Comparison of ENCODE assay signal across 18 cellular contexts in the genomic region with DNA sequence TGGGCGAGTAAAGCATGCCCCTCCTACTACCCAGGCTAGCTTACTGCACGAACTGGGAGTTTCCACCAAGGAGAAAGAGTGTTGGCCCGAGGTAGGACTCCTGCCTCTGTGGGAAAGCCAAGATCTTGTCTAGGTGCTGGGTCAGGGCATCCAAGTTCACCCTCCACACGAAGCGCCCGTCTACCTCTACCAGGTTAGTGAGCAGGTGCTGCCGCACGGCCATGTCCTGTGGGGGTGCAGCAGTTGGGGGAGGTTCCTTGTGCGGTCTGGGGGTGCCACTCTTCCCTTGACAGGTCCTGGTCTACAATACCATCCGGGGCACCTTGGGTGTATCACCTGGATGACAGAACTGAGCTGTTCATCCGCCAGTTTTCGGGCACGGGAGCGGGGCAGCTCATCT. TPM values are rescaled to one million over a fixed set of nuclear protein-coding genes. Genes with fewer than 3 reads are reported as not detected.
DNase-seq lines count a peak whose midpoint lies in the region; ATAC-seq and TF ChIP-seq lines count a peak whose summit lies in the region.
"Had no signal": no experiment of that assay in that cellular context is flagged by ENCODE, and none has a peak within 500 bp of the region (broad histone marks: within the 10 kb centered on the region; RNA-seq: fewer than 3 reads in every experiment).

No MANE protein-coding gene starts in this region.

- CTCF ChIA-PET in CD4-positive, alpha-beta T cell (lab: Charles Lee), result no interaction called here

- POLR2A ChIA-PET in CD4-positive, alpha-beta T cell (lab: Charles Lee), result no interaction called here

- ATAC-seq in CD4-positive, alpha-beta T cell (ENCODE audit: poor library complexity), result no peak
- no peak for ATAC-seq in gastrocnemius medialis
- ATAC-seq: foreskin keratinocyte; GM12878; stimulated activated naive CD8-positive, alpha-beta T cell treated with anti-CD3 and anti-CD28 coated beads, Interleukin-15, Interleukin-2, amounts not matched to agents 100 U/mL and 50 U/mL, for 24 hours had no signal

- TF ChIP-seq CTCF in CD4-positive, alpha-beta T cell (IDR thresholded peaks at IDR 0.05), result no peak
- no peak for TF ChIP-seq CTCF in GM13976 (IDR thresholded peaks at IDR 0.05; ENCODE audit: borderline replicate concordance, control extremely low read depth, extremely low read depth, insufficient read depth, missing control alignments)
- no peak for TF ChIP-seq CTCF in brain (conservative IDR thresholded peaks at IDR 0.05)
- no peak for TF ChIP-seq CTCF in nephron (IDR thresholded peaks at IDR 0.05; ENCODE audit: unreplicated experiment in 3 of 3)
- TF ChIP-seq CTCF in gastrocnemius medialis (IDR thresholded peaks at IDR 0.05 in 4 of 5, conservative IDR thresholded peaks at IDR 0.05 in 1 of 5), result no peak

- DNase-seq in CD4-positive, alpha-beta T cell, result no peak
- peak; percentile 10 for DNase-seq in GM13976 (ENCODE audit: low spot score)
- DNase-seq in stimulated activated CD4-positive, alpha-beta T cell treated with anti-CD3 and anti-CD28 coated beads, Interleukin-2, amount 100 ng/mL, for 24 hours, result no peak
- no peak for DNase-seq in gastrocnemius medialis
- DNase-seq in middle frontal gyrus (ENCODE audit: extremely low spot score, low spot score), result no peak
- DNase-seq: C1 segment of cervical spinal cord; cerebellar nuclear complex; foreskin keratinocyte; H9; small intestine; stimulated activated naive CD8-positive, alpha-beta T cell treated with anti-CD3 and anti-CD28 coated beads, Interleukin-15, Interleukin-2, amounts not matched to agents 100 U/mL and 50 U/mL, for 24 hours had no signal

- peaks cover 17% of the 10 kb centered on the region for H3K4me1 Mint-ChIP-seq in CD4-positive, alpha-beta T cell (ENCODE audit: low read depth)
- H3K4me1 Mint-ChIP-seq in brain (peaks cover 24% of the 10 kb centered on the region), nephron (peaks cover 5% of the 10 kb centered on the region)

- H3K9me3 ChIP-seq in CD4-positive, alpha-beta T cell (ENCODE audit: control insufficient read depth, low read length), result no peaks in the 10 kb centered on the region
- no peaks in the 10 kb centered on the region for H3K9me3 ChIP-seq in gastrocnemius medialis
- H3K9me3 ChIP-seq: ovary, vagina had no signal

- intact Hi-C loops in CD4-positive, alpha-beta T cell (cut with DNase I, micrococcal nuclease), result loop anchor here (2.0 to 10.0 kb wide), 7 partner anchors 70 to 912 kb away; partner anchors contain the start of genes BCL7B (in 1 of the 2), EIF4H (in 1 of the 2), LIMK1 (in 1 of the 2) and TYW1B (in 1 of the 2)
- intact Hi-C loops in gastrocnemius medialis (cut with DNase I; ENCODE audit: low total_unique reads), result loop anchor here (5.0 kb wide), 3 partner anchors 70 to 180 kb away; partner anchors contain the start of genes BCL7B, METTL27 and VPS37D

- in situ Hi-C loops in GM13976 (cut with MboI; ENCODE audit: low sequenced_read_pairs, unreplicated experiment) (no loop called here), gastrocnemius medialis (cut with MboI; ENCODE audit: low sequenced_read_pairs in 4 of 4) (no loop called here)

- H3K27ac ChIP-seq in CD4-positive, alpha-beta T cell (ENCODE audit: low read depth, low read length), result no peak overlapping the region
- H3K27ac ChIP-seq in gastrocnemius medialis, result no peak overlapping the region
- H3K27ac ChIP-seq: foreskin keratinocyte, KMS-11, ovary, vagina had no signal

- H3K27ac Mint-ChIP-seq in CD4-positive, alpha-beta T cell, result no peak overlapping the region
- H3K27ac Mint-ChIP-seq in brain, result no peak overlapping the region
- no peak overlapping the region for H3K27ac Mint-ChIP-seq in nephron

- H3K36me3 Mint-ChIP-seq in CD4-positive, alpha-beta T cell (ENCODE audit: low read depth), result peaks cover 4% of the 10 kb centered on the region
- H3K36me3 Mint-ChIP-seq in brain (peaks cover 7% of the 10 kb centered on the region), nephron (ENCODE audit: low read depth) (no peaks in the 10 kb centered on the region)

- H3K4me3 ChIP-seq in gastrocnemius medialis, result no peak overlapping the region
- H3K4me3 ChIP-seq: GM12878, lung, ovary had no signal

- no peaks in the 10 kb centered on the region for H3K36me3 ChIP-seq in gastrocnemius medialis
- H3K36me3 ChIP-seq: ovary had no signal

- peak overlapping the region; percentile 94 for H3K4me3 Mint-ChIP-seq in CD4-positive, alpha-beta T cell
- H3K4me3 Mint-ChIP-seq in brain (peak overlapping the region in 4 of 5 experiments; percentile 95 to 98 (median 96)), nephron (peak overlapping the region; percentile 94 to 96 (median 95))

- peaks cover 0 to 11% of the 10 kb centered on the region in 2 donors for H3K4me1 ChIP-seq in gastrocnemius medialis
- H3K4me1 ChIP-seq: foreskin keratinocyte had no signal

- no peak for TF ChIP-seq POLR2A in gastrocnemius medialis (IDR thresholded peaks at IDR 0.05)

- H3K27me3 Mint-ChIP-seq in CD4-positive, alpha-beta T cell, result no peaks in the 10 kb centered on the region
- H3K27me3 Mint-ChIP-seq in brain (peaks cover 5% of the 10 kb centered on the region), nephron (ENCODE audit: low read depth) (no peaks in the 10 kb centered on the region)

- no peaks in the 10 kb centered on the region for H3K27me3 ChIP-seq in CD4-positive, alpha-beta T cell (ENCODE audit: control insufficient read depth, insufficient read depth, low read length)
- H3K27me3 ChIP-seq in gastrocnemius medialis, result no peaks in the 10 kb centered on the region
- H3K27me3 ChIP-seq: foreskin keratinocyte, ovary, vagina had no signal

- H3K9me3 Mint-ChIP-seq in CD4-positive, alpha-beta T cell, result no peaks in the 10 kb centered on the region
- no peaks in the 10 kb centered on the region for H3K9me3 Mint-ChIP-seq in brain
- no peaks in the 10 kb centered on the region for H3K9me3 Mint-ChIP-seq in nephron
- H3K9me3 Mint-ChIP-seq: H9 had no signal

RNA-seq across cellular contexts. Expression of gene ABHD11, which starts 1.7 kb away (rescaled TPM):
- total RNA-seq in CD4-positive, alpha-beta T cell, result 10 to 100 TPM in 1 of 2 experiments, 1 to 10 TPM in 1; 8.5 to 11.5 TPM
- 34.4 TPM for polyA plus RNA-seq in brain (ENCODE audit: insufficient read depth, low read depth, low replicate concordance)
- 1 to 10 TPM; 3.2 to 9.4 (median 7.6) TPM for total RNA-seq in gastrocnemius medialis

RNA-seq across cellular contexts. Expression of gene STX1A, which starts 17.4 kb away (rescaled TPM):
- 10 to 100 TPM; 15.5 to 20.7 TPM for total RNA-seq in CD4-positive, alpha-beta T cell
- polyA plus RNA-seq in brain (ENCODE audit: insufficient read depth, low read depth, low replicate concordance), result 68.5 TPM
- 1 to 10 TPM in 3 of 4 donors, under 1 TPM in 1; 0.83 to 8.1 (median 3.2) TPM for total RNA-seq in gastrocnemius medialis

RNA-seq across cellular contexts. Expression of gene CLDN3, which starts 33.2 kb away (rescaled TPM):
- total RNA-seq in CD4-positive, alpha-beta T cell, result not detected
- 116 TPM for polyA plus RNA-seq in brain (ENCODE audit: insufficient read depth, low read depth, low replicate concordance)
- total RNA-seq in gastrocnemius medialis, result 1 to 10 TPM in 1 of 4 donors, not detected in 3; 5.0 TPM
- total RNA-seq: foreskin keratinocyte, GM12878, vagina had no signal
- polyA plus RNA-seq: foreskin keratinocyte had no signal

RNA-seq across cellular contexts. Expression of gene BUD23, which starts 53.5 kb away (rescaled TPM):
- 100 to 1,000 TPM in 1 of 2 experiments, 10 to 100 TPM in 1; 96.1 to 103 TPM for total RNA-seq in CD4-positive, alpha-beta T cell
- 72.8 TPM for polyA plus RNA-seq in brain (ENCODE audit: insufficient read depth, low read depth, low replicate concordance)
- total RNA-seq in gastrocnemius medialis, result 100 to 1,000 TPM in 3 of 4 donors, 10 to 100 TPM in 1; 83.9 to 128 (median 114) TPM

RNA-seq across cellular contexts. Expression of gene DNAJC30, which starts 53.6 kb away (rescaled TPM):
- total RNA-seq in CD4-positive, alpha-beta T cell, result 10 to 100 TPM; 14.0 to 14.4 TPM
- polyA plus RNA-seq in brain (ENCODE audit: insufficient read depth, low read depth, low replicate concordance), result 10.5 TPM
- total RNA-seq in gastrocnemius medialis, result 10 to 100 TPM in 1 of 4 donors, 1 to 10 TPM in 3; 3.9 to 10.5 (median 5.6) TPM
